In the genomic region with DNA sequence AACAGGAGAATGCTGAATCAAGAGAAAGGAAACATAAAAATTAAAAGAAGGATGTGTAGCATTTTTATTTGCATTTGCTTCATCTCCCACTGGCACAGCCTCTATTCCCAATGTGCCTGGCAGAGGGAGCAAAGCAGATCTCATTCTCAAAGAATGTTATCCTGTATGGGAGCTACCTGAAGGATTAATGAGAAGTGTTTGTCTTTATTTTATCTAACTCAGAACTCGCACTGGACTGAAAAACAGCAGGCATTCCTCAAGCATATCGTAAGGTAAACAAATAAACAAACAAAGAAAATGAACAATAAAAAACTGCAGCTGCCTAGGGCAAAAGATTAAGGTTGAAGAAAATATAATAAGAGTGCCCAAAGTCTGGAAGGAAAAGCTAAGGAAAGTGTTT, we compare ENCODE assay signal across 8 cellular contexts.
"Had no signal": no experiment of that assay in that cellular context is flagged by ENCODE, and none has a peak within 500 bp of the region (broad histone marks: within the 10 kb centered on the region; RNA-seq: fewer than 3 reads in every experiment).

No MANE protein-coding gene starts in this region.

- DNase-seq: GM23248, GOT3, H7, H9, HCEC 1CT, HFFc6 had no signal

- H3K4me3 Mint-ChIP-seq: H9, HFFc6 had no signal

- H3K9ac ChIP-seq: GM23248 had no signal

- H3K4me1 Mint-ChIP-seq: H9 had no signal

- H2AFZ ChIP-seq: GM23248 had no signal

- H3K4me3 ChIP-seq: GM23248, HAP-1 had no signal

- H3K36me3 ChIP-seq: HAP-1 had no signal

- H3K27ac Mint-ChIP-seq: H9, HFFc6 had no signal

- H3K27ac ChIP-seq: GM23248 had no signal

- ATAC-seq: HCT116 had no signal

- H3K4me1 ChIP-seq: HAP-1 had no signal
